11 cellular contexts compared by ENCODE assay signal in the genomic region with DNA sequence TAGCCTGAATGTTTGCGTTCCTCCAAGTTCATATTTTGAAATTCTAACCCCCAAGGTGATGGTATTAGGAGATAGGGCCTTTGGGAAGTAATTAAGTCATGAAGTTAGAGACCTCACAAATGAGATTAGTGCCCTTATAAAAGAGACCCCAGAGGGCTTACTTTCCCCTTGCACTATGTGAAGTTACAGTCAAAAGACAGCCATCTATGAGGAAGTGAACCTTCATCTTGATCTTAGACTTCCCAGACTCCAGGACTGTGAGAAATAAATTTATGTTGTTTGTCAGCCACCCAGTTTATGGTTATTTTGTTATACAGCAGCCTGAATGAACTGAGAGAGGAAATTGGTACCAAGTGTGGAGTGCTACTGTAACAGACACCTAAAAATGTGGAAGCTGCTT.
DNase-seq lines count a peak whose midpoint lies in the region; ATAC-seq and TF ChIP-seq lines count a peak whose summit lies in the region.
"Had no signal": no experiment of that assay in that cellular context is flagged by ENCODE, and none has a peak within 500 bp of the region (broad histone marks: within the 10 kb centered on the region; RNA-seq: fewer than 3 reads in every experiment).

No MANE protein-coding gene starts in this region.

- H3K4me1 ChIP-seq in heart left ventricle (peaks cover 3 to 69% (median 38%) of the 10 kb centered on the region in 12 donors), Peyer's patch (peaks cover 0 to 57% (median 14%) of the 10 kb centered on the region in 4 donors), subcutaneous abdominal adipose tissue (ENCODE audit: control insufficient read depth in 5 of 5, insufficient read depth in 5 of 5, low read length in 5 of 5) (peaks cover 4 to 52% (median 48%) of the 10 kb centered on the region in 5 donors)

- peaks cover 0 to 6% (median 0%) of the 10 kb centered on the region in 3 donors for H3K27me3 Mint-ChIP-seq in immature natural killer cell (ENCODE audit: low read depth in 3 of 3)
- H3K27me3 Mint-ChIP-seq: activated B cell treated with CpG ODN at 0.5 μM for 24 hours, brain had no signal

- no peak overlapping the region for H3K4me3 ChIP-seq in heart left ventricle
- H3K4me3 ChIP-seq in Peyer's patch, result no peak overlapping the region
- no peak overlapping the region for H3K4me3 ChIP-seq in subcutaneous abdominal adipose tissue (ENCODE audit: low read depth in 1 of 5, low read length in 5 of 5)

- intact Hi-C loops in heart left ventricle (cut with DNase I), result loop anchor here in 2 of 10 donors (10.0 kb wide), 2 partner anchors 53 to 73 kb away; partner anchors contain the start of gene DAPK2 (in 1 of the 2)
- intact Hi-C loops in left ventricle myocardium superior (cut with micrococcal nuclease), result loop anchor here (10.0 kb wide), 1 partner anchor 73 kb away; the partner anchor contains the start of gene DAPK2

- no peaks in the 10 kb centered on the region for H3K27me3 ChIP-seq in heart left ventricle
- no peaks in the 10 kb centered on the region for H3K27me3 ChIP-seq in Peyer's patch
- H3K27me3 ChIP-seq in subcutaneous abdominal adipose tissue (ENCODE audit: control insufficient read depth in 5 of 5, insufficient read depth in 4 of 5, low read length in 5 of 5), result no peaks in the 10 kb centered on the region

- TF ChIP-seq CTCF in heart left ventricle (IDR thresholded peaks at IDR 0.05) (no peak), Peyer's patch (IDR thresholded peaks at IDR 0.05) (no peak)

- no peak for TF ChIP-seq POLR2A in heart left ventricle (IDR thresholded peaks at IDR 0.05)
- TF ChIP-seq POLR2A in Peyer's patch (IDR thresholded peaks at IDR 0.05), result no peak

- H3K9ac ChIP-seq in subcutaneous abdominal adipose tissue (ENCODE audit: low read length in 5 of 5), result no peak overlapping the region

- peak overlapping the region in 1 of 5 donors; percentile 71 for H3K4me3 Mint-ChIP-seq in immature natural killer cell
- H3K4me3 Mint-ChIP-seq: activated B cell treated with CpG ODN at 0.5 μM for 24 hours, brain had no signal

- H3K36me3 Mint-ChIP-seq in immature natural killer cell, result no peaks in the 10 kb centered on the region
- H3K36me3 Mint-ChIP-seq: brain had no signal

- DNase-seq in heart left ventricle (no peak), left ventricle myocardium superior (no peak), Peyer's patch (no peak), immature natural killer cell (no peak), DMS53 (lab: John Stamatoyannopoulos, UW) (no peak), NCI-H82 treated with DMSO at 0.1 percent for 48 hours (lab: John Stamatoyannopoulos, UW; ENCODE audit: unreplicated experiment) (no peak)
- DNase-seq: activated B cell treated with CpG ODN at 0.5 μM for 24 hours; effector CD8-positive, alpha-beta T cell had no signal

- ATAC-seq in heart left ventricle (no peak), left ventricle myocardium superior (no peak), HG03175 (IDR thresholded peaks at IDR 0.05; ENCODE audit: unreplicated experiment) (no peak)

- 87 to 100% (median 95%) methylated on average over 1 of the region's 1 CpG for WGBS in heart left ventricle, 4 donors

- no peaks in the 10 kb centered on the region for H3K9me3 Mint-ChIP-seq in immature natural killer cell
- H3K9me3 Mint-ChIP-seq: activated B cell treated with CpG ODN at 0.5 μM for 24 hours had no signal

- H3K9me3 ChIP-seq in heart left ventricle (no peaks in the 10 kb centered on the region), Peyer's patch (no peaks in the 10 kb centered on the region), subcutaneous abdominal adipose tissue (ENCODE audit: control insufficient read depth in 5 of 5, low read length in 5 of 5) (no peaks in the 10 kb centered on the region)

- H3K27ac Mint-ChIP-seq in immature natural killer cell, result peak overlapping the region; percentile 32 to 97 (median 92)
- H3K27ac Mint-ChIP-seq: activated B cell treated with CpG ODN at 0.5 μM for 24 hours, brain had no signal

- H3K27ac ChIP-seq in heart left ventricle (peak overlapping the region in 9 of 12 donors; percentile 43 to 89 (median 80)), Peyer's patch (peak overlapping the region in 3 of 4 donors; percentile 72 to 91 (median 76)), subcutaneous abdominal adipose tissue (ENCODE audit: low read depth, low read length) (peak overlapping the region; percentile 71)

- peaks cover 40 to 47% of the 10 kb centered on the region in 2 donors for H3K4me1 Mint-ChIP-seq in immature natural killer cell

- H3K36me3 ChIP-seq in heart left ventricle, result peaks cover 0 to under 1% (median 0%) of the 10 kb centered on the region in 9 donors
- no peaks in the 10 kb centered on the region for H3K36me3 ChIP-seq in Peyer's patch
- H3K36me3 ChIP-seq in subcutaneous abdominal adipose tissue (ENCODE audit: control insufficient read depth in 5 of 5, insufficient read depth in 5 of 5, low read length in 5 of 5), result peaks cover 0 to 11% (median 7%) of the 10 kb centered on the region in 5 donors
